Comparison of ENCODE assay signal across 18 cellular contexts in genomic region chr2:202612145-202612544, GRCh38.
"Had no signal": no experiment of that assay in that cellular context is flagged by ENCODE, and none has a peak within 500 bp of the region (broad histone marks: within the 10 kb centered on the region; RNA-seq: fewer than 3 reads in every experiment).

No MANE protein-coding gene starts in this region.

- DNase-seq: dermis blood vessel endothelial cell; foreskin keratinocyte; head of caudate nucleus; left colon; mammary epithelial cell; mucosa of descending colon; naive thymus-derived CD8-positive, alpha-beta T cell; psoas muscle; retina; spleen; stimulated activated CD4-positive, alpha-beta T cell treated with anti-CD3 and anti-CD28 coated beads, Interleukin-15, amount 100 ng/mL, for 24 hours; stimulated activated CD4-positive, alpha-beta T cell treated with anti-CD3 and anti-CD28 coated beads, Interleukin-1b, Interleukin-23, amount 100 ng/mL, for 48 hours; stimulated activated CD4-positive, alpha-beta T cell treated with anti-CD3 and anti-CD28 coated beads, Interleukin-4, amount 100 ng/mL, for 24 hours; tibial artery; upper lobe of left lung; uterus had no signal

- ATAC-seq: foreskin keratinocyte; left colon; mucosa of descending colon; naive thymus-derived CD8-positive, alpha-beta T cell; psoas muscle; sciatic nerve; stimulated activated memory B cell treated with anti-CD40 and anti-IgM and Interleukin-4, amounts not matched to agents 10 μg/mL and 1 μg/mL and 100 μg/mL, for 72 hours had no signal
